ENCODE assay signal across 8 cellular contexts in the genomic region with DNA sequence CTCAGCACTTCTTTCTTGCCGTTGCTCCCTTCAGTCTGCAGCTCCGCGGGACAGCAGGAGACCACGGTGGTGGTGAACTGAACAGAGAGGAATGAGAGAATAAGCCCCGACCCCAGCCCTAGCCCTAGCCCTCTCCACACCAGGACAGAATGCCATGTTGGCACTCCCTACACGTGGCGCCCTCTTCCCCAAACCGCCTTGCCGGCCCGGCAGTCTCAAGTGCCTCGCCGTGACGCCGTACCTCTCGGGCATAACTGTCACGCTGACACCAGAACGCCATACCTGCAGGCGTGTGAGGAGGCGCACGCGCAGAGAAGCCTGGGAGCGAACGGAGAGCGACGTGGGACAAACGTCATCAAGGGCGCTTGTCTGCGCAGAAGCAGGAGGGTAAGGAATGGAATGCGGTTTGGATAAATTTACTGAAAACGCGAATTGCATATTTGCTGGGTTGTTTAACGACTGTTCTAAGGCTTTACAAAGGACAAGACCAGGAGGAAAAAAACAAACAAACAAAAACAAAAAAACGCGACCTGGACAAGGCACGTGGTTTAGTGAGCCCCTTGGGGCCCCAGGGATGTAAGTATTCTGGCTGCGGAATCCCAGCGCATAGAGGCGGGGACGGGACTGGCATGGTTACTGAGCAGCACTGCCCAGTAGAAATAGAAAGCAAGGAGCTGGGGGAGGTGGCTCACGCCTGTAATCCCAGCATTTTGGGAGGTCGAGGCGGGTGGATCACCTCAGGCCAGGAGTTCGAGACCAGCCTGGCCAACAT. TPM values are rescaled to one million over a fixed set of nuclear protein-coding genes. Genes with fewer than 3 reads are reported as not detected.
DNase-seq lines count a peak whose midpoint lies in the region; ATAC-seq and TF ChIP-seq lines count a peak whose summit lies in the region.

A gene with protein sequence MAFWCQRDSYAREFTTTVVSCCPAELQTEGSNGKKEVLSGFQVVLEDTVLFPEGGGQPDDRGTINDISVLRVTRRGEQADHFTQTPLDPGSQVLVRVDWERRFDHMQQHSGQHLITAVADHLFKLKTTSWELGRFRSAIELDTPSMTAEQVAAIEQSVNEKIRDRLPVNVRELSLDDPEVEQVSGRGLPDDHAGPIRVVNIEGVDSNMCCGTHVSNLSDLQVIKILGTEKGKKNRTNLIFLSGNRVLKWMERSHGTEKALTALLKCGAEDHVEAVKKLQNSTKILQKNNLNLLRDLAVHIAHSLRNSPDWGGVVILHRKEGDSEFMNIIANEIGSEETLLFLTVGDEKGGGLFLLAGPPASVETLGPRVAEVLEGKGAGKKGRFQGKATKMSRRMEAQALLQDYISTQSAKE (minus strand): TSS at position 294 of the 772 bp plus-strand sequence. CDS start 14 bp downstream, at position 280.

- DNase-seq in ACHN (peak; percentile 95), NCI-H510A treated with DMSO at 0.1 percent for 48 hours (lab: John Stamatoyannopoulos, UW) (peak; percentile 92), cerebellum (ENCODE audit: low spot score) (peak; percentile 90), kidney epithelial cell (ENCODE audit: low read depth) (peak; percentile 80)
- DNase-seq in activated CD4-positive, alpha-beta T cell treated with anti-CD3 and anti-CD28 coated beads for 24 hours (ENCODE audit: low read depth in 2 of 2): peak; percentile 82
- DNase-seq in stimulated activated CD4-positive, alpha-beta T cell treated with anti-CD3 and anti-CD28 coated beads, Interleukin-15, amount 100 ng/mL, for 24 hours: peak; percentile 93

- H3K4me3 ChIP-seq in kidney epithelial cell (ENCODE audit: low read depth, low read length): peak within 1 kb of the TSS; percentile 73

- no peak for TF ChIP-seq CTCF in kidney epithelial cell (IDR thresholded peaks at IDR 0.05; ENCODE audit: insufficient read depth, low read length, poor library complexity, severe bottlenecking)

- H3K36me3 ChIP-seq in kidney epithelial cell (ENCODE audit: control insufficient read depth, insufficient read depth, low read length): no peaks in the 10 kb centered on the region

- no peaks in the 10 kb centered on the region for H3K27me3 ChIP-seq in kidney epithelial cell (ENCODE audit: control insufficient read depth, insufficient read depth, low read length)

- in situ Hi-C loops in ACHN (cut with HindIII; ENCODE audit: low pct_ligation_motif_present, low pct_unique_long_range_greater_than_20kb, low sequenced_read_pairs): no loop called here

- ATAC-seq in GM19023 (IDR thresholded peaks at IDR 0.05; ENCODE audit: unreplicated experiment) (peak; percentile 71), HG03439 (IDR thresholded peaks at IDR 0.05; ENCODE audit: unreplicated experiment) (peak; percentile 87)

RNA-seq across cellular contexts. Expression of the gene that starts here (rescaled TPM):
- total RNA-seq in cerebellum: 19.3 TPM
- total RNA-seq in kidney epithelial cell: 33.6 and 40.0 TPM in 2 replicates

Comparison
In these comparisons a context has a peak if more than half of its experiments do, and no peak if none do; other contexts are left out.
1. Peak in every context shown above with its lines: DNase-seq, ATAC-seq and H3K4me3 ChIP-seq.